ENCODE assay signal across 20 cellular contexts in genomic region chr7:1377111-1377909, GRCh38.
DNase-seq lines count a peak whose midpoint lies in the region; ATAC-seq, FAIRE-seq and TF ChIP-seq lines count a peak whose summit lies in the region.
"Had no signal": no experiment of that assay in that cellular context is flagged by ENCODE, and none has a peak within 500 bp of the region (broad histone marks: within the 10 kb centered on the region; RNA-seq: fewer than 3 reads in every experiment).

No MANE protein-coding gene starts in this region.

- TF ChIP-seq CTCF in D721Med (IDR thresholded peaks at IDR 0.05; ENCODE audit: insufficient read depth, missing control alignments) = peak; percentile 42
- peak; percentile 16 for TF ChIP-seq CTCF in chondrocyte (IDR thresholded peaks at IDR 0.05)

- peaks cover 41% of the 10 kb centered on the region for H3K27me3 Mint-ChIP-seq in chondrocyte (ENCODE audit: low read depth)

- no peaks in the 10 kb centered on the region for H3K4me1 Mint-ChIP-seq in chondrocyte (ENCODE audit: low read depth)
- H3K4me1 Mint-ChIP-seq: natural killer cell, T-cell had no signal

- peak; percentile 51 for DNase-seq in DMS 273 (lab: John Stamatoyannopoulos, UW; ENCODE audit: unreplicated experiment)
- no peak for DNase-seq in DMS 273 treated with DMSO at 0.1 percent for 48 hours (lab: John Stamatoyannopoulos, UW)
- DNase-seq in D721Med (ENCODE audit: insufficient read length, low spot score) = no peak
- peak; percentile 42 for DNase-seq in NCI-H69 (lab: John Stamatoyannopoulos, UW)
- no peak for DNase-seq in chondrocyte (ENCODE audit: low spot score)
- no peak for DNase-seq in NCI-H226
- DNase-seq: amniotic stem cell; foreskin melanocyte; H9; kidney glomerular epithelial cell; mesendoderm; MV-4-11; natural killer cell; NCI-H2081 treated with DMSO at 0.1 percent for 48 hours; stimulated activated CD4-positive, alpha-beta T cell treated with anti-CD3 and anti-CD28 coated beads, Interleukin-1b, Interleukin-23, amount 100 ng/mL, for 48 hours; stimulated activated naive CD8-positive, alpha-beta T cell treated with anti-CD3 and anti-CD28 coated beads, Interleukin-15, Interleukin-2, amounts not matched to agents 100 U/mL and 50 U/mL, for 24 hours; T-cell; transverse colon had no signal

- FAIRE-seq in D721Med (lab: Jason Lieb, UNC) = no peak

- no peak overlapping the region for H3K27ac Mint-ChIP-seq in chondrocyte (ENCODE audit: unreplicated experiment)
- H3K27ac Mint-ChIP-seq: H9, natural killer cell, T-cell had no signal

- no peak for ATAC-seq in HG02973 (IDR thresholded peaks at IDR 0.05; ENCODE audit: unreplicated experiment)
- no peak for ATAC-seq in GM21717 (IDR thresholded peaks at IDR 0.05; ENCODE audit: unreplicated experiment)
- ATAC-seq: natural killer cell; stimulated activated naive CD8-positive, alpha-beta T cell treated with anti-CD3 and anti-CD28 coated beads, Interleukin-15, Interleukin-2, amounts not matched to agents 100 U/mL and 50 U/mL, for 24 hours; T-cell had no signal

- no peak overlapping the region for H3K4me3 Mint-ChIP-seq in chondrocyte (ENCODE audit: unreplicated experiment)
- H3K4me3 Mint-ChIP-seq: H9, natural killer cell, T-cell had no signal

- H3K9me3 Mint-ChIP-seq in chondrocyte (ENCODE audit: low read depth) = no peaks in the 10 kb centered on the region
- H3K9me3 Mint-ChIP-seq: H9, natural killer cell, T-cell had no signal

- no peaks in the 10 kb centered on the region for H3K36me3 Mint-ChIP-seq in chondrocyte (ENCODE audit: low read depth)
- H3K36me3 Mint-ChIP-seq: natural killer cell, T-cell had no signal

Comparison
In these comparisons a context has a peak if more than half of its experiments do, and no peak if none do; other contexts are left out.
1. DNase-seq: peak in DMS 273 (single experiment) and NCI-H69 (single experiment); none in DMS 273 treated with DMSO at 0.1 percent for 48 hours (single experiment), D721Med (single experiment), chondrocyte (single experiment) and NCI-H226 (single experiment).